18 cellular contexts compared by ENCODE assay signal in genomic region chr5:111854196-111854595, GRCh38.
DNase-seq lines count a peak whose midpoint lies in the region; ATAC-seq and TF ChIP-seq lines count a peak whose summit lies in the region.
"Had no signal": no experiment of that assay in that cellular context is flagged by ENCODE, and none has a peak within 500 bp of the region (broad histone marks: within the 10 kb centered on the region; RNA-seq: fewer than 3 reads in every experiment).

No MANE protein-coding gene starts in this region.

- TF ChIP-seq POLR2A in gastroesophageal sphincter (IDR thresholded peaks at IDR 0.05), result no peak

- ATAC-seq in GM19463 (IDR thresholded peaks at IDR 0.05; ENCODE audit: unreplicated experiment) (peak; percentile 9), HG03064 (IDR thresholded peaks at IDR 0.05; ENCODE audit: low read depth, unreplicated experiment) (peak; percentile 17), GM21737 (IDR thresholded peaks at IDR 0.05; ENCODE audit: unreplicated experiment) (no peak), HG02610 (IDR thresholded peaks at IDR 0.05; ENCODE audit: unreplicated experiment) (no peak), gastroesophageal sphincter (no peak)
- ATAC-seq: effector memory CD8-positive, alpha-beta T cell; Panc1 had no signal

- TF ChIP-seq CTCF in chondrocyte (IDR thresholded peaks at IDR 0.05) (no peak), GM13976 (IDR thresholded peaks at IDR 0.05; ENCODE audit: borderline replicate concordance, control extremely low read depth, extremely low read depth, insufficient read depth, missing control alignments) (no peak), gastroesophageal sphincter (IDR thresholded peaks at IDR 0.05) (no peak)

- peaks cover 3% of the 10 kb centered on the region for H3K36me3 Mint-ChIP-seq in chondrocyte (ENCODE audit: low read depth)
- H3K36me3 Mint-ChIP-seq: activated naive CD4-positive, alpha-beta T cell treated with anti-CD3 and anti-CD28 coated beads, Interleukin-2, amount 50 U/mL, for 24 hours; memory B cell had no signal

- no peaks in the 10 kb centered on the region for H3K9me3 ChIP-seq in gastroesophageal sphincter
- H3K9me3 ChIP-seq: testis had no signal

- H3K27ac Mint-ChIP-seq in chondrocyte (ENCODE audit: unreplicated experiment), result peak overlapping the region; percentile 74
- H3K27ac Mint-ChIP-seq: activated B cell treated with CpG ODN at 0.5 μM for 24 hours; activated naive CD4-positive, alpha-beta T cell treated with anti-CD3 and anti-CD28 coated beads, Interleukin-2, amount 50 U/mL, for 24 hours; effector memory CD8-positive, alpha-beta T cell; memory B cell had no signal

- H3K27me3 ChIP-seq in gastroesophageal sphincter, result peaks cover 3% of the 10 kb centered on the region
- H3K27me3 ChIP-seq: testis had no signal

- WGBS in gastroesophageal sphincter (ENCODE audit: low coverage in 1 of 2), 2 donors, result 22 to 25% methylated on average over 1 of the region's 2 CpGs

- H3K4me3 Mint-ChIP-seq in chondrocyte (ENCODE audit: unreplicated experiment), result no peak overlapping the region
- H3K4me3 Mint-ChIP-seq: activated B cell treated with CpG ODN at 0.5 μM for 24 hours; activated naive CD4-positive, alpha-beta T cell treated with anti-CD3 and anti-CD28 coated beads, Interleukin-2, amount 50 U/mL, for 24 hours; effector memory CD8-positive, alpha-beta T cell; memory B cell; neural crest cell had no signal

- in situ Hi-C loops in G401 (cut with HindIII; ENCODE audit: low sequenced_read_pairs) (no loop called here), GM13976 (cut with MboI; ENCODE audit: low sequenced_read_pairs, unreplicated experiment) (no loop called here)

- H3K27me3 Mint-ChIP-seq in chondrocyte (ENCODE audit: low read depth), result no peaks in the 10 kb centered on the region
- H3K27me3 Mint-ChIP-seq: activated naive CD4-positive, alpha-beta T cell treated with anti-CD3 and anti-CD28 coated beads, Interleukin-2, amount 50 U/mL, for 24 hours; effector memory CD8-positive, alpha-beta T cell had no signal

- H3K4me1 ChIP-seq in gastroesophageal sphincter, result no peaks in the 10 kb centered on the region

- no peak for TF ChIP-seq EP300 in gastroesophageal sphincter (IDR thresholded peaks at IDR 0.05)

- H3K9me3 Mint-ChIP-seq in chondrocyte (ENCODE audit: low read depth), result no peaks in the 10 kb centered on the region
- H3K9me3 Mint-ChIP-seq: activated B cell treated with CpG ODN at 0.5 μM for 24 hours; activated naive CD4-positive, alpha-beta T cell treated with anti-CD3 and anti-CD28 coated beads, Interleukin-2, amount 50 U/mL, for 24 hours; effector memory CD8-positive, alpha-beta T cell; memory B cell; neural crest cell had no signal

- DNase-seq in G401 (ENCODE audit: low spot score) (peak; percentile 11), chondrocyte (ENCODE audit: low spot score) (no peak), GM13976 (ENCODE audit: low spot score) (no peak)
- DNase-seq: activated B cell treated with CpG ODN at 0.5 μM for 24 hours; activated CD8-positive, alpha-beta memory T cell treated with anti-CD3 and anti-CD28 coated beads, Interleukin-2, amount 50 U/mL, for 4 hours; effector memory CD8-positive, alpha-beta T cell; NCI-H510A; stimulated activated CD4-positive, alpha-beta T cell treated with anti-CD3 and anti-CD28 coated beads, Interleukin-2, amount 100 ng/mL, for 24 hours; testis had no signal

- no peaks in the 10 kb centered on the region for H3K36me3 ChIP-seq in gastroesophageal sphincter

- peaks cover 42% of the 10 kb centered on the region for H3K4me1 Mint-ChIP-seq in chondrocyte (ENCODE audit: low read depth)
- H3K4me1 Mint-ChIP-seq: activated naive CD4-positive, alpha-beta T cell treated with anti-CD3 and anti-CD28 coated beads, Interleukin-2, amount 50 U/mL, for 24 hours; memory B cell had no signal

- H3K4me3 ChIP-seq in gastroesophageal sphincter, result no peak overlapping the region
- H3K4me3 ChIP-seq: testis had no signal

- H3K27ac ChIP-seq in gastroesophageal sphincter, result no peak overlapping the region
- H3K27ac ChIP-seq: testis had no signal

Comparison
In these comparisons a context has a peak if more than half of its experiments do, and no peak if none do; other contexts are left out.
1. ATAC-seq: peak in GM19463 (single experiment) and HG03064 (single experiment); none in GM21737 (single experiment), HG02610 (single experiment) and gastroesophageal sphincter (single experiment).